In genomic region chr3:185079620-185080019, GRCh38 we compare ENCODE assay signal across 17 cellular contexts.
DNase-seq lines count a peak whose midpoint lies in the region; ATAC-seq and TF ChIP-seq lines count a peak whose summit lies in the region.
"Had no signal": no experiment of that assay in that cellular context is flagged by ENCODE, and none has a peak within 500 bp of the region (broad histone marks: within the 10 kb centered on the region; RNA-seq: fewer than 3 reads in every experiment).

No MANE protein-coding gene starts in this region.

- H3K36me3 Mint-ChIP-seq in HFFc6 (ENCODE audit: low read depth) = no peaks in the 10 kb centered on the region
- H3K36me3 Mint-ChIP-seq in activated CD4-positive, alpha-beta T cell treated with anti-CD3 and anti-CD28 coated beads, Interleukin-2, amount 10 ng/mL, durations not matched to agents 7 days and 5 days (ENCODE audit: low read depth) = no peaks in the 10 kb centered on the region
- H3K36me3 Mint-ChIP-seq: CD14-positive monocyte; CD4-positive, alpha-beta memory T cell had no signal

- DNase-seq in HFFc6 = no peak
- DNase-seq in coronary artery (ENCODE audit: low spot score) = no peak
- DNase-seq in left colon = no peak
- DNase-seq in superior temporal gyrus (ENCODE audit: extremely low spot score) = no peak
- DNase-seq in NCI-H2107 treated with DMSO at 0.1 percent for 48 hours (lab: John Stamatoyannopoulos, UW; ENCODE audit: unreplicated experiment) = no peak
- no peak for DNase-seq in activated CD4-positive, alpha-beta T cell treated with anti-CD3 and anti-CD28 coated beads, Interleukin-2, amount 10 ng/mL, durations not matched to agents 7 days and 5 days
- DNase-seq: 8988T; CD4-positive, alpha-beta memory T cell; DMS79 treated with DMSO at 0.1 percent for 48 hours; GF-D8; GOT3; H7 had no signal

- peak overlapping the region; percentile 28 for H3K4me3 ChIP-seq in coronary artery
- no peak overlapping the region for H3K4me3 ChIP-seq in parathyroid adenoma (ENCODE audit: low read depth, low read length)
- H3K4me3 ChIP-seq: BLaER1 had no signal

- CTCF ChIA-PET in activated CD4-positive, alpha-beta T cell treated with anti-CD3 and anti-CD28 coated beads, Interleukin-2, amount 10 ng/mL, durations not matched to agents 7 days and 5 days (lab: Charles Lee) = interaction anchor here (1.8 kb wide), 1 partner anchor 8 kb away, joined by 4 read pairs; no protein-coding TSS in a partner anchor

- H3K4me1 Mint-ChIP-seq in HFFc6 (ENCODE audit: low read depth) = peaks cover 16% of the 10 kb centered on the region
- H3K4me1 Mint-ChIP-seq in activated CD4-positive, alpha-beta T cell treated with anti-CD3 and anti-CD28 coated beads, Interleukin-2, amount 10 ng/mL, durations not matched to agents 7 days and 5 days = no peaks in the 10 kb centered on the region
- H3K4me1 Mint-ChIP-seq: CD14-positive monocyte; CD4-positive, alpha-beta memory T cell had no signal

- H3K9me3 ChIP-seq in parathyroid adenoma (ENCODE audit: control insufficient read depth, low read length) = no peaks in the 10 kb centered on the region
- H3K9me3 ChIP-seq: BLaER1 had no signal

- intact Hi-C loops in left colon (cut with DNase I, micrococcal nuclease) = no loop called here

- H3K27me3 ChIP-seq in parathyroid adenoma (ENCODE audit: control insufficient read depth, insufficient read depth, low read length) = no peaks in the 10 kb centered on the region
- H3K27me3 ChIP-seq: BLaER1 had no signal

- no peaks in the 10 kb centered on the region for H3K36me3 ChIP-seq in parathyroid adenoma (ENCODE audit: control insufficient read depth, insufficient read depth, low read length)
- H3K36me3 ChIP-seq: BLaER1 had no signal

- ATAC-seq in left colon (peak; percentile 99), GM21423 (IDR thresholded peaks at IDR 0.05; ENCODE audit: unreplicated experiment) (no peak)
- ATAC-seq: HCT116 had no signal

- no peaks in the 10 kb centered on the region for H3K9me3 Mint-ChIP-seq in HFFc6
- no peaks in the 10 kb centered on the region for H3K9me3 Mint-ChIP-seq in activated CD4-positive, alpha-beta T cell treated with anti-CD3 and anti-CD28 coated beads, Interleukin-2, amount 10 ng/mL, durations not matched to agents 7 days and 5 days
- H3K9me3 Mint-ChIP-seq: CD14-positive monocyte; CD4-positive, alpha-beta memory T cell had no signal

- peaks cover 5% of the 10 kb centered on the region for H3K4me1 ChIP-seq in parathyroid adenoma
- H3K4me1 ChIP-seq: BLaER1 had no signal

- H3K9ac ChIP-seq in parathyroid adenoma = no peak overlapping the region
- H3K9ac ChIP-seq: BLaER1 had no signal

- POLR2A ChIA-PET in activated CD4-positive, alpha-beta T cell treated with anti-CD3 and anti-CD28 coated beads, Interleukin-2, amount 10 ng/mL, durations not matched to agents 7 days and 5 days (lab: Charles Lee) = no interaction called here

- H3K4me3 Mint-ChIP-seq in HFFc6 = peak overlapping the region; percentile 23; the same call in 1 of the 2 replicates
- H3K4me3 Mint-ChIP-seq in activated CD4-positive, alpha-beta T cell treated with anti-CD3 and anti-CD28 coated beads, Interleukin-2, amount 10 ng/mL, durations not matched to agents 7 days and 5 days = no peak overlapping the region
- H3K4me3 Mint-ChIP-seq: CD14-positive monocyte; CD4-positive, alpha-beta memory T cell had no signal

- H3K27ac Mint-ChIP-seq in HFFc6 = no peak overlapping the region
- H3K27ac Mint-ChIP-seq in activated CD4-positive, alpha-beta T cell treated with anti-CD3 and anti-CD28 coated beads, Interleukin-2, amount 10 ng/mL, durations not matched to agents 7 days and 5 days = no peak overlapping the region
- H3K27ac Mint-ChIP-seq: CD14-positive monocyte; CD4-positive, alpha-beta memory T cell had no signal

- H3K27me3 Mint-ChIP-seq in HFFc6 (ENCODE audit: insufficient read depth) = peaks cover 9% of the 10 kb centered on the region
- peaks cover 6% of the 10 kb centered on the region for H3K27me3 Mint-ChIP-seq in activated CD4-positive, alpha-beta T cell treated with anti-CD3 and anti-CD28 coated beads, Interleukin-2, amount 10 ng/mL, durations not matched to agents 7 days and 5 days

- H2AFZ ChIP-seq in parathyroid adenoma = peak overlapping the region; percentile 22

- no peak for TF ChIP-seq CTCF in HFFc6 (IDR thresholded peaks at IDR 0.05)
- no peak for TF ChIP-seq CTCF in coronary artery (IDR thresholded peaks at IDR 0.05)
- no peak for TF ChIP-seq CTCF in parathyroid adenoma (IDR thresholded peaks at IDR 0.05)

- H3K79me2 ChIP-seq in parathyroid adenoma = no peaks in the 10 kb centered on the region

- no peak overlapping the region for H3K4me2 ChIP-seq in parathyroid adenoma (ENCODE audit: low read length)
- H3K4me2 ChIP-seq: BLaER1 had no signal

- peak overlapping the region in 1 of 2 donors; percentile 11 for H3K27ac ChIP-seq in coronary artery
- H3K27ac ChIP-seq in parathyroid adenoma = peak overlapping the region; percentile 40
- H3K27ac ChIP-seq: BLaER1 had no signal
